ENCODE assay signal across 8 cellular contexts in genomic region chr1:145956361-145956760, GRCh38. TPM values are rescaled to one million over a fixed set of nuclear protein-coding genes. Genes with fewer than 3 reads are reported as not detected.
DNase-seq lines count a peak whose midpoint lies in the region; ATAC-seq and TF ChIP-seq lines count a peak whose summit lies in the region.

No MANE protein-coding gene starts in this region.

- H3K9me3 ChIP-seq in cardiac muscle cell (ENCODE audit: low read depth) (no peaks in the 10 kb centered on the region), mucosa of rectum (ENCODE audit: control insufficient read depth in 2 of 2, low read length in 2 of 2) (no peaks in the 10 kb centered on the region), uterus (no peaks in the 10 kb centered on the region)

- in situ Hi-C loops in brain microvascular endothelial cell (cut with HindIII; ENCODE audit: low pct_ligation_motif_present, low sequenced_read_pairs), result no loop called here

- H3K36me3 ChIP-seq in cardiac muscle cell, result no peaks in the 10 kb centered on the region
- no peaks in the 10 kb centered on the region for H3K36me3 ChIP-seq in brain microvascular endothelial cell (replicated peaks)
- H3K36me3 ChIP-seq in mucosa of rectum (ENCODE audit: control insufficient read depth in 2 of 2, insufficient read depth in 2 of 2, low read length in 2 of 2), result no peaks in the 10 kb centered on the region
- H3K36me3 ChIP-seq in uterus, result no peaks in the 10 kb centered on the region

- TF ChIP-seq CTCF in cardiac muscle cell (IDR thresholded peaks at IDR 0.05; ENCODE audit: low read depth, low read length), result no peak
- no peak for TF ChIP-seq CTCF in brain microvascular endothelial cell (IDR thresholded peaks at IDR 0.05; ENCODE audit: low read depth, low read length, missing control alignments)
- no peak for TF ChIP-seq CTCF in uterus (IDR thresholded peaks at IDR 0.05)

- intact Hi-C loops in Right ventricle myocardium inferior (cut with DNase I) (loop anchor here (5.0 kb wide), 1 partner anchor 39 kb away; the partner anchor contains the start of gene PEX11B), uterus (cut with DNase I; ENCODE audit: low total_unique reads) (no loop called here), left colon (cut with DNase I, micrococcal nuclease) (no loop called here)

- DNase-seq in cardiac muscle cell (ENCODE audit: low read depth in 1 of 2, low spot score in 1 of 2) (no peak), Right ventricle myocardium inferior (ENCODE audit: missing footprints) (no peak), brain microvascular endothelial cell (no peak), uterus (no peak), left colon (no peak)
- DNase-seq in activated effector memory CD4-positive, alpha-beta T cell treated with Interleukin-2 at 50 U/mL for 16 hours, result no peak

- peaks cover 3% of the 10 kb centered on the region for H3K27me3 ChIP-seq in cardiac muscle cell
- H3K27me3 ChIP-seq in brain microvascular endothelial cell (replicated peaks), result no peaks in the 10 kb centered on the region
- H3K27me3 ChIP-seq in mucosa of rectum (ENCODE audit: control insufficient read depth in 2 of 2, insufficient read depth in 2 of 2, low read length in 2 of 2), result peaks cover 5 to 18% of the 10 kb centered on the region in 2 donors
- no peaks in the 10 kb centered on the region for H3K27me3 ChIP-seq in uterus

- no peak for TF ChIP-seq POLR2A in uterus (IDR thresholded peaks at IDR 0.05)

- H3K4me1 ChIP-seq in cardiac muscle cell (ENCODE audit: low read depth) (peaks cover 29% of the 10 kb centered on the region), mucosa of rectum (ENCODE audit: control insufficient read depth in 2 of 2, insufficient read depth in 2 of 2, low read length in 2 of 2) (peaks cover 24 to 41% of the 10 kb centered on the region in 2 donors), uterus (no peaks in the 10 kb centered on the region)

- H3K4me3 ChIP-seq in cardiac muscle cell (peak overlapping the region; percentile 73), brain microvascular endothelial cell (ENCODE audit: low read depth, low read length) (peak overlapping the region; percentile 79), mucosa of rectum (ENCODE audit: low read length in 2 of 2) (peak overlapping the region in 1 of 2 donors; percentile 79), uterus (peak overlapping the region; percentile 69 to 83)

- H3K9ac ChIP-seq in mucosa of rectum (ENCODE audit: low read depth in 1 of 2, low read length in 2 of 2), result peak overlapping the region; percentile 57 to 68

- ATAC-seq in Right ventricle myocardium inferior (no peak), left colon (no peak), HG03135 (IDR thresholded peaks at IDR 0.05; ENCODE audit: unreplicated experiment) (no peak)

- H3K27ac ChIP-seq in cardiac muscle cell (peak overlapping the region; percentile 99), brain microvascular endothelial cell (peak overlapping the region; percentile 83), mucosa of rectum (ENCODE audit: low read depth in 2 of 2, low read length in 2 of 2) (peak overlapping the region in 1 of 2 donors; percentile 85), uterus (peak overlapping the region; percentile 97)

RNA-seq across cellular contexts. Expression of gene LIX1L, which starts 1.5 kb away (rescaled TPM):
- total RNA-seq in cardiac muscle cell (33.4 and 39.2 TPM in 2 replicates), Right ventricle myocardium inferior (25.8 TPM), uterus (10 to 100 TPM; 12.3 to 69.0 (median 32.2) TPM), left colon (1 to 10 TPM; 4.2 to 9.0 TPM)
- polyA plus RNA-seq in cardiac muscle cell, result 46.4 and 59.0 TPM in 2 replicates

RNA-seq across cellular contexts. Expression of gene ANKRD34A, which starts 8.0 kb away (rescaled TPM):
- total RNA-seq in cardiac muscle cell (4.3 and 5.7 TPM in 2 replicates), Right ventricle myocardium inferior (0.62 TPM), uterus (1 to 10 TPM in 1 of 4 donors, under 1 TPM in 3; 0.26 to 5.0 (median 0.61) TPM), left colon (under 1 TPM; 0.27 to 0.42 TPM)
- polyA plus RNA-seq in cardiac muscle cell, result 2.7 and 5.4 TPM in 2 replicates

RNA-seq across cellular contexts. Expression of gene POLR3GL, which starts 8.1 kb away (rescaled TPM):
- total RNA-seq in cardiac muscle cell (20.6 and 43.4 TPM in 2 replicates), Right ventricle myocardium inferior (49.1 TPM), uterus (10 to 100 TPM in 2 of 4 donors, 1 to 10 TPM in 2; 3.3 to 28.1 (median 8.6) TPM), left colon (10 to 100 TPM; 13.6 to 17.0 TPM)
- polyA plus RNA-seq in cardiac muscle cell, result 65.1 and 88.2 TPM in 2 replicates

RNA-seq across cellular contexts. Expression of gene RBM8A, which starts 29.1 kb away (rescaled TPM):
- 282 and 329 TPM in 2 replicates for total RNA-seq in cardiac muscle cell
- polyA plus RNA-seq in cardiac muscle cell, result 272 and 289 TPM in 2 replicates
- 63.6 TPM for total RNA-seq in Right ventricle myocardium inferior
- 100 to 1,000 TPM; 118 to 226 (median 146) TPM for total RNA-seq in uterus
- total RNA-seq in left colon, result 10 to 100 TPM; 86.9 to 94.1 TPM

RNA-seq across cellular contexts. Expression of gene PEX11B, which starts 37.8 kb away (rescaled TPM):
- total RNA-seq in cardiac muscle cell (28.2 and 28.4 TPM in 2 replicates), Right ventricle myocardium inferior (19.2 TPM), uterus (10 to 100 TPM; 26.1 to 46.3 (median 36.0) TPM), left colon (10 to 100 TPM; 33.8 to 37.1 TPM)
- polyA plus RNA-seq in cardiac muscle cell, result 42.3 and 50.1 TPM in 2 replicates
